ENCODE assay signal across 18 cellular contexts in the genomic region with DNA sequence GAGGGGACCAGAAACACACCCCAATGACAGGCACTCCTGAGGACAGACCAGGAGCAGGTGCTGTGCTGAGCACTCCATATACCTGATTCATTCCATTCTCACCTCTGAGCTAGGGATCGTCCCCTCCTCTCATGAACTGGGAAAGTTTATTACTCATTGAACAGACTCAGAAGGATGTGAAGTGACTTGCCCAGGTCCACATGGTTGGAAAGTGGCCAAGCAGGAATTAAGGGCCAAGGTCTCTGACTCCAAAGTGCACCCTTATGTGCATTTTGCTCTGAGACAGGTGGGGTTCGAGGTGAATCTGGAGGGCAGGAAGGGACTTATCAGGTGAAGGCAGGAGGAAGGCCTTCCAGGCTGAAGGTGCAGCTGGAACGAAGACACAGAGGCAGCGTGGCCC. TPM values are rescaled to one million over a fixed set of nuclear protein-coding genes. Genes with fewer than 3 reads are reported as not detected.
DNase-seq lines count a peak whose midpoint lies in the region; ATAC-seq lines count a peak whose summit lies in the region.
"Had no signal": no experiment of that assay in that cellular context is flagged by ENCODE, and none has a peak within 500 bp of the region (broad histone marks: within the 10 kb centered on the region; RNA-seq: fewer than 3 reads in every experiment).

No MANE protein-coding gene starts in this region.

- H3K27me3 Mint-ChIP-seq in activated naive CD8-positive, alpha-beta T cell treated with anti-CD3 and anti-CD28 coated beads, Interleukin-2, amount 10 ng/mL, durations not matched to agents 7 days and 5 days = peaks cover 13% of the 10 kb centered on the region
- peaks cover 4% of the 10 kb centered on the region for H3K27me3 Mint-ChIP-seq in activated naive CD8-positive, alpha-beta T cell treated with anti-CD3 and anti-CD28 coated beads for 36 hours
- H3K27me3 Mint-ChIP-seq in effector memory CD8-positive, alpha-beta T cell = no peaks in the 10 kb centered on the region
- H3K27me3 Mint-ChIP-seq: CD4-positive, alpha-beta memory T cell had no signal

- no peak for DNase-seq in activated naive CD8-positive, alpha-beta T cell treated with anti-CD3 and anti-CD28 coated beads, Interleukin-2, amount 10 ng/mL, durations not matched to agents 7 days and 5 days
- no peak for DNase-seq in activated naive CD8-positive, alpha-beta T cell treated with anti-CD3 and anti-CD28 coated beads for 36 hours
- DNase-seq in NCI-H69 (lab: John Stamatoyannopoulos, UW) (peak; percentile 6), ureter (ENCODE audit: low spot score) (peak; percentile 72), ecto neural progenitor cell (ENCODE audit: low spot score) (no peak), NCI-H446 (lab: John Stamatoyannopoulos, UW) (no peak), NCI-H446 treated with DMSO at 0.1 percent for 48 hours (lab: John Stamatoyannopoulos, UW) (no peak)
- DNase-seq in effector memory CD8-positive, alpha-beta T cell = no peak
- DNase-seq: activated naive CD4-positive, alpha-beta T cell treated with Interleukin-2 at 50 U/mL for 16 hours; CD4-positive, alpha-beta memory T cell; cortex of kidney; gastrocnemius medialis; GM23248; left lung; NCI-H2081; NCI-H748 treated with DMSO at 0.1 percent for 48 hours; stimulated activated naive CD8-positive, alpha-beta T cell treated with anti-CD3 and anti-CD28 coated beads, Interleukin-15, Interleukin-2, amounts not matched to agents 100 U/mL and 50 U/mL, for 24 hours had no signal

- H3K4me1 Mint-ChIP-seq in activated naive CD8-positive, alpha-beta T cell treated with anti-CD3 and anti-CD28 coated beads, Interleukin-2, amount 10 ng/mL, durations not matched to agents 7 days and 5 days = peaks cover 22% of the 10 kb centered on the region
- peaks cover 12% of the 10 kb centered on the region for H3K4me1 Mint-ChIP-seq in activated naive CD8-positive, alpha-beta T cell treated with anti-CD3 and anti-CD28 coated beads for 36 hours
- H3K4me1 Mint-ChIP-seq in effector memory CD8-positive, alpha-beta T cell (ENCODE audit: low read depth in 2 of 2) = peaks cover 4 to 10% of the 10 kb centered on the region in 2 donors

- peak overlapping the region; percentile 43 for H3K27ac Mint-ChIP-seq in activated naive CD8-positive, alpha-beta T cell treated with anti-CD3 and anti-CD28 coated beads, Interleukin-2, amount 10 ng/mL, durations not matched to agents 7 days and 5 days
- H3K27ac Mint-ChIP-seq in activated naive CD8-positive, alpha-beta T cell treated with anti-CD3 and anti-CD28 coated beads for 36 hours = no peak overlapping the region
- H3K27ac Mint-ChIP-seq in effector memory CD8-positive, alpha-beta T cell = peak overlapping the region; percentile 38 to 75

- POLR2A ChIA-PET in activated naive CD8-positive, alpha-beta T cell treated with anti-CD3 and anti-CD28 coated beads, Interleukin-2, amount 10 ng/mL, durations not matched to agents 7 days and 5 days (lab: Charles Lee) = no interaction called here

- no peaks in the 10 kb centered on the region for H3K36me3 Mint-ChIP-seq in activated naive CD8-positive, alpha-beta T cell treated with anti-CD3 and anti-CD28 coated beads, Interleukin-2, amount 10 ng/mL, durations not matched to agents 7 days and 5 days
- H3K36me3 Mint-ChIP-seq in activated naive CD8-positive, alpha-beta T cell treated with anti-CD3 and anti-CD28 coated beads for 36 hours = no peaks in the 10 kb centered on the region
- H3K36me3 Mint-ChIP-seq in effector memory CD8-positive, alpha-beta T cell (ENCODE audit: insufficient read depth) = peaks cover 3% of the 10 kb centered on the region
- H3K36me3 Mint-ChIP-seq: CD4-positive, alpha-beta memory T cell; IgD-negative memory B cell had no signal

- H3K4me3 Mint-ChIP-seq in activated naive CD8-positive, alpha-beta T cell treated with anti-CD3 and anti-CD28 coated beads, Interleukin-2, amount 10 ng/mL, durations not matched to agents 7 days and 5 days = no peak overlapping the region
- no peak overlapping the region for H3K4me3 Mint-ChIP-seq in activated naive CD8-positive, alpha-beta T cell treated with anti-CD3 and anti-CD28 coated beads for 36 hours
- H3K4me3 Mint-ChIP-seq in effector memory CD8-positive, alpha-beta T cell = no peak overlapping the region
- H3K4me3 Mint-ChIP-seq: CD4-positive, alpha-beta memory T cell had no signal

- peaks cover 1% of the 10 kb centered on the region for H3K9me3 Mint-ChIP-seq in activated naive CD8-positive, alpha-beta T cell treated with anti-CD3 and anti-CD28 coated beads, Interleukin-2, amount 10 ng/mL, durations not matched to agents 7 days and 5 days
- no peaks in the 10 kb centered on the region for H3K9me3 Mint-ChIP-seq in activated naive CD8-positive, alpha-beta T cell treated with anti-CD3 and anti-CD28 coated beads for 36 hours
- no peaks in the 10 kb centered on the region for H3K9me3 Mint-ChIP-seq in effector memory CD8-positive, alpha-beta T cell
- H3K9me3 Mint-ChIP-seq: CD4-positive, alpha-beta memory T cell had no signal

- no peak for ATAC-seq in activated naive CD8-positive, alpha-beta T cell treated with anti-CD3 and anti-CD28 coated beads, Interleukin-2, amount 10 ng/mL, durations not matched to agents 7 days and 5 days (ENCODE audit: low read depth)
- ATAC-seq in effector memory CD8-positive, alpha-beta T cell (replicated peaks) = no peak
- ATAC-seq: gastrocnemius medialis; stimulated activated naive CD8-positive, alpha-beta T cell treated with anti-CD3 and anti-CD28 coated beads, Interleukin-15, Interleukin-2, amounts not matched to agents 100 U/mL and 50 U/mL, for 24 hours had no signal

RNA-seq across cellular contexts. Expression of a gene that starts 25.1 kb away (rescaled TPM):
- total RNA-seq in activated naive CD8-positive, alpha-beta T cell treated with anti-CD3 and anti-CD28 coated beads, Interleukin-2, amount 10 ng/mL, durations not matched to agents 7 days and 5 days = under 1 TPM; 0.30 to 0.43 TPM
- total RNA-seq in activated naive CD8-positive, alpha-beta T cell treated with anti-CD3 and anti-CD28 coated beads for 36 hours = 1 to 10 TPM in 1 of 2 experiments, under 1 TPM in 1; 0.99 to 1.4 TPM
- total RNA-seq in ureter = 9.9 TPM

Comparison
In these comparisons a context has a peak if more than half of its experiments do, and no peak if none do; other contexts are left out.
1. DNase-seq: peak in NCI-H69 (single experiment) and ureter (single experiment); none in activated naive CD8-positive, alpha-beta T cell treated with anti-CD3 and anti-CD28 coated beads, Interleukin-2, amount 10 ng/mL, durations not matched to agents 7 days and 5 days (single experiment), activated naive CD8-positive, alpha-beta T cell treated with anti-CD3 and anti-CD28 coated beads for 36 hours (single experiment), effector memory CD8-positive, alpha-beta T cell (0 of 3), ecto neural progenitor cell (single experiment), NCI-H446 (0 of 2) and NCI-H446 treated with DMSO at 0.1 percent for 48 hours (single experiment).